ENCODE assay signal across 8 cellular contexts in genomic region chr14:68787235-68787727, GRCh38. TPM values are rescaled to one million over a fixed set of nuclear protein-coding genes. Genes with fewer than 3 reads are reported as not detected.
DNase-seq lines count a peak whose midpoint lies in the region; ATAC-seq and TF ChIP-seq lines count a peak whose summit lies in the region.

No MANE protein-coding gene starts in this region.

- ATAC-seq in PC-3: no peak; the same call in 1 of the 2 replicates
- ATAC-seq in upper lobe of right lung: no peak

- H3K79me2 ChIP-seq in PC-3 (ENCODE audit: low read length): peaks cover 40% of the 10 kb centered on the region

- peaks cover 32% of the 10 kb centered on the region for H4K20me1 ChIP-seq in PC-3 (ENCODE audit: low read length)

- peaks cover 47% of the 10 kb centered on the region for H3K36me3 ChIP-seq in PC-3 (ENCODE audit: low read depth, low read length)
- H3K36me3 ChIP-seq in mesodermal cell (ENCODE audit: control insufficient read depth, insufficient read depth, low read length): peaks cover 50% of the 10 kb centered on the region
- peaks cover 37% of the 10 kb centered on the region for H3K36me3 ChIP-seq in upper lobe of right lung

- H3F3A ChIP-seq in PC-3 (ENCODE audit: low read length, unreplicated experiment): no peaks in the 10 kb centered on the region

- WGBS in mesodermal cell (ENCODE audit: insufficient coverage in 2 of 2), 2 experiments: 84 to 98% methylated on average over 3 to 6 of the region's 11 CpGs

- H3K9me2 ChIP-seq in PC-3 (replicated peaks; ENCODE audit: low read length): no peaks in the 10 kb centered on the region

- peaks cover 55% of the 10 kb centered on the region for H3K4me1 ChIP-seq in PC-3 (ENCODE audit: insufficient read depth, low read length)
- H3K4me1 ChIP-seq in mesodermal cell (ENCODE audit: control insufficient read depth, insufficient read depth, low read length, poor library complexity, severe bottlenecking): peaks cover 30% of the 10 kb centered on the region
- peaks cover 35% of the 10 kb centered on the region for H3K4me1 ChIP-seq in upper lobe of right lung

- H3K27ac ChIP-seq in 22Rv1 (peak overlapping the region; percentile 77), PC-3 (ENCODE audit: low read length) (peak overlapping the region; percentile 76), mesodermal cell (ENCODE audit: low read depth, low read length, severe bottlenecking) (peak overlapping the region; percentile 46), upper lobe of right lung (peak overlapping the region; percentile 53)

- CTCF ChIA-PET in PC-3 (lab: Charles Lee): interaction anchor here (0.6 to 0.7 kb wide), 2 partner anchors 163 to 327 kb away, joined by 3 to 7 read pairs; no protein-coding TSS in a partner anchor

- no peak overlapping the region for H2AFZ ChIP-seq in PC-3 (ENCODE audit: low read length)

- H3K4me2 ChIP-seq in PC-3 (ENCODE audit: low read length): no peak overlapping the region

- no peak overlapping the region for H3K4me3 ChIP-seq in PC-3 (ENCODE audit: low read length)
- peak overlapping the region; percentile 5 to 15 for H3K4me3 ChIP-seq in cardiac fibroblast (replicated peaks in 1 of 2; ENCODE audit: low read depth in 2 of 2, low read length in 2 of 2)
- no peak overlapping the region for H3K4me3 ChIP-seq in mesodermal cell (ENCODE audit: extremely low read depth, insufficient read depth, low read length, poor library complexity, severe bottlenecking)
- peak overlapping the region; percentile 97 for H3K4me3 ChIP-seq in upper lobe of right lung

- H3K27me3 ChIP-seq in PC-3 (ENCODE audit: low read length) (no peaks in the 10 kb centered on the region), upper lobe of right lung (no peaks in the 10 kb centered on the region)

- TF ChIP-seq CTCF in 22Rv1 (IDR thresholded peaks at IDR 0.05) (no peak), PC-3 (conservative IDR thresholded peaks at IDR 0.05; ENCODE audit: low read depth, low read length) (no peak), cardiac fibroblast (IDR thresholded peaks at IDR 0.05; ENCODE audit: low read depth, low read length) (no peak), upper lobe of right lung (IDR thresholded peaks at IDR 0.05) (no peak)

- no peak for DNase-seq in PC-3
- DNase-seq in cardiac fibroblast (ENCODE audit: low read depth in 2 of 2): no peak
- no peak for DNase-seq in upper lobe of right lung
- no peak for DNase-seq in occipital lobe (lab: John Stamatoyannopoulos, UW)
- no peak for DNase-seq in effector CD4-positive, alpha-beta T cell
- DNase-seq in NCI-H2029 treated with DMSO at 0.1 percent for 48 hours (lab: John Stamatoyannopoulos, UW): no peak

- POLR2A ChIA-PET in PC-3 (lab: Charles Lee; ENCODE audit: unreplicated experiment): interaction anchor here (0.5 to 0.8 kb wide), 5 partner anchors 13 to 407 kb away, joined by 3 to 16 read pairs (median 3); no protein-coding TSS in a partner anchor

- no peaks in the 10 kb centered on the region for H3K9me3 ChIP-seq in PC-3 (ENCODE audit: low read length)
- H3K9me3 ChIP-seq in mesodermal cell (ENCODE audit: control insufficient read depth, low read length): no peaks in the 10 kb centered on the region
- no peaks in the 10 kb centered on the region for H3K9me3 ChIP-seq in upper lobe of right lung

- no TSS peak for BruUV-seq in PC-3 (replicated peaks; lab: Mats Ljungman, UMichigan)

- no peak overlapping the region for H3K9ac ChIP-seq in PC-3 (ENCODE audit: low read length)

- intact Hi-C loops in PC-3 (cut with micrococcal nuclease): loop anchor here (2.0 to 5.0 kb wide), 2 partner anchors 240 to 425 kb away; no protein-coding TSS in a partner anchor
- intact Hi-C loops in upper lobe of right lung (cut with DNase I): loop anchor here (10.0 kb wide), 1 partner anchor 542 kb away; no protein-coding TSS in a partner anchor

RNA-seq across cellular contexts. Expression of gene ZFP36L1, which starts 5.6 kb away (rescaled TPM):
- total RNA-seq in PC-3 (2014; rRNA removed): 63.1 and 79.7 TPM in 2 replicates
- polyA plus RNA-seq in mesodermal cell (2013, experiment 1 of 2): 184 TPM
- polyA plus RNA-seq in mesodermal cell (2013, experiment 2 of 2): 167 TPM
- total RNA-seq in upper lobe of right lung: 187 TPM
- total RNA-seq in occipital lobe: 7.3 TPM

Comparison
In these comparisons a context has a peak if more than half of its experiments do, and no peak if none do; other contexts are left out.
1. H3K4me3 ChIP-seq: peak in cardiac fibroblast (2 of 2) and upper lobe of right lung (single experiment); none in PC-3 (single experiment) and mesodermal cell (single experiment).
2. Peak in every context shown above with its lines, with median percentiles within 50 percentile points of each other: H3K27ac ChIP-seq.